In genomic region chr6:43593938-43594337, GRCh38 we compare ENCODE assay signal across 22 cellular contexts. TPM values are rescaled to one million over a fixed set of nuclear protein-coding genes. Genes with fewer than 3 reads are reported as not detected.
DNase-seq lines count a peak whose midpoint lies in the region; ATAC-seq, FAIRE-seq and TF ChIP-seq lines count a peak whose summit lies in the region.
"Had no signal": no experiment of that assay in that cellular context is flagged by ENCODE, and none has a peak within 500 bp of the region (broad histone marks: within the 10 kb centered on the region; RNA-seq: fewer than 3 reads in every experiment).

No MANE protein-coding gene starts in this region.

- peak; percentile 24 for DNase-seq in OCI-M1 (lab: John Stamatoyannopoulos, UW)
- no peak for DNase-seq in K562 (ENCODE audit: extremely low read depth in 1 of 4, low spot score in 3 of 4)
- DNase-seq in fibroblast of the aortic adventitia (ENCODE audit: low read depth): peak; percentile 37
- no peak for DNase-seq in GOT3 (lab: John Stamatoyannopoulos, UW)
- DNase-seq in SJCRH30: no peak
- DNase-seq in kidney tubule cell (ENCODE audit: low spot score): no peak
- DNase-seq: 8988T; ACHN; Caco-2; CD4-positive, CD25-positive, alpha-beta regulatory T cell; CD8-positive, alpha-beta T cell; DMS153; DND-41; H7; HCEC 1CT had no signal

- H3K9ac ChIP-seq in K562 (ENCODE audit: insufficient read depth in 1 of 2, low read depth in 2 of 2, low read length in 2 of 2): no peak overlapping the region
- H3K9ac ChIP-seq: BLaER1 had no signal

- POLR2A ChIA-PET in K562 (lab: Yijun Ruan, JAX): interaction anchor here (0.7 to 1.6 kb wide), 5 partner anchors 15 to 69 kb away, joined by 3 to 4 read pairs (median 3); partner anchors contain the start of gene XPO5

- no peak overlapping the region for H3K4me2 ChIP-seq in K562 (ENCODE audit: insufficient read depth, low read length)
- H3K4me2 ChIP-seq: A549, BLaER1 had no signal

- no peaks in the 10 kb centered on the region for H3K79me2 ChIP-seq in K562 (ENCODE audit: control insufficient read depth, insufficient read depth, low read length)

- ATAC-seq in K562: no peak
- ATAC-seq: A549; CD8-positive, alpha-beta T cell had no signal

- no peaks in the 10 kb centered on the region for H3K27me3 ChIP-seq in K562 (ENCODE audit: control insufficient read depth in 2 of 2, insufficient read depth in 2 of 2, low read length in 2 of 2)
- no peaks in the 10 kb centered on the region for H3K27me3 ChIP-seq in SJCRH30
- H3K27me3 ChIP-seq: BLaER1 had no signal

- H3K9me3 ChIP-seq in K562 (replicated peaks; ENCODE audit: control insufficient read depth, insufficient read depth, low read depth, low read length) (no peaks in the 10 kb centered on the region), SJCRH30 (replicated peaks) (no peaks in the 10 kb centered on the region)
- H3K9me3 ChIP-seq: A549, BLaER1, Caco-2 had no signal

- no TSS peak for BruUV-seq in K562 (replicated peaks; lab: Mats Ljungman, UMichigan)

- H3K9me1 ChIP-seq in K562 (ENCODE audit: control insufficient read depth, insufficient read depth, low read length): no peaks in the 10 kb centered on the region

- H3K36me3 ChIP-seq in K562 (ENCODE audit: control insufficient read depth, insufficient read depth, low read length) (peaks cover 70% of the 10 kb centered on the region), SJCRH30 (peaks cover 21% of the 10 kb centered on the region)

- no peak for TF ChIP-seq RAD21 in K562 (CRISPR knock-in tag; conservative IDR thresholded peaks at IDR 0.05 in 1 of 2, IDR thresholded peaks at IDR 0.05 in 1 of 2)

- TF ChIP-seq EP300 in K562 (IDR thresholded peaks at IDR 0.05; ENCODE audit: low read length): no peak

- intact Hi-C loops in K562 (cut with micrococcal nuclease): no loop called here

- H3K4me3 ChIP-seq in K562 (no peak overlapping the region), fibroblast of the aortic adventitia (ENCODE audit: low read depth, low read length) (no peak overlapping the region), SJCRH30 (no peak overlapping the region)
- H3K4me3 ChIP-seq: A549, BLaER1 had no signal

- no peak overlapping the region for H2AFZ ChIP-seq in K562 (ENCODE audit: low read depth, low read length)

- CTCF ChIA-PET in K562 (lab: Yijun Ruan, JAX; ENCODE audit: low intra/inter-chr PET ratio): no interaction called here

- in situ Hi-C loops in K562 (cut with MboI): no loop called here

- 63% methylated on average over 1 of the region's 1 CpG for WGBS in K562 (ENCODE audit: insufficient coverage, low coverage, missing lambda C conversion rate)

- no peaks in the 10 kb centered on the region for H4K20me1 ChIP-seq in K562 (replicated peaks; ENCODE audit: control insufficient read depth, insufficient read depth, low read length)

- no peak for TF ChIP-seq POLR2A in K562 (conservative IDR thresholded peaks at IDR 0.05)

- H3K27ac ChIP-seq in K562 (ENCODE audit: extremely low read depth, low read depth, low read length): no peak overlapping the region
- H3K27ac ChIP-seq in SJCRH30: no peak overlapping the region
- H3K27ac ChIP-seq: A549, BLaER1, C4-2B had no signal

- H3K4me1 ChIP-seq in K562 (replicated peaks in 1 of 2; ENCODE audit: control insufficient read depth in 2 of 2, insufficient read depth in 2 of 2, low read length in 2 of 2) (no peaks in the 10 kb centered on the region), SJCRH30 (no peaks in the 10 kb centered on the region)
- H3K4me1 ChIP-seq: A549, BLaER1, Caco-2 had no signal

- no peak for FAIRE-seq in K562 (lab: Jason Lieb, UNC)
- FAIRE-seq: A549, G401.6, GM12892, H1 had no signal

- TF ChIP-seq CTCF in K562 (IDR thresholded peaks at IDR 0.05 in 2 of 3, conservative IDR thresholded peaks at IDR 0.05 in 1 of 3; ENCODE audit: insufficient read depth in 2 of 3, low read depth in 1 of 3, low read length in 3 of 3): no peak
- no peak for TF ChIP-seq CTCF in fibroblast of the aortic adventitia (IDR thresholded peaks at IDR 0.05; ENCODE audit: insufficient read depth, low read length)

RNA-seq across cellular contexts. Expression of gene POLH, which starts 18.0 kb away (rescaled TPM):
- total RNA-seq in K562 (2011; cell fraction: chromatin; rRNA removed; ENCODE audit: low replicate concordance): 59.2 and 63.3 TPM in 2 replicates
- total RNA-seq in K562 (2011; cell fraction: nucleolus; rRNA removed): 35.1 and 36.9 TPM in 2 replicates
- 34.4 and 35.3 TPM in 2 replicates for total RNA-seq in K562 (2011; cell fraction: nucleoplasm; rRNA removed)
- 12.7 and 19.3 TPM in 2 replicates for total RNA-seq in K562 (2014; rRNA removed)
- total RNA-seq in K562 (2014; rRNA removed; fragmentation: Illumina TruSeq; extraction: Trizol): 23.0 and 23.5 TPM in 2 replicates
- 21.2 and 23.9 TPM in 2 replicates for total RNA-seq in K562 (2015; rRNA removed; fragmentation: Illumina TruSeq; extraction: Trizol)
- 31.4 and 31.8 TPM in 2 replicates for total RNA-seq in K562 (2021)
- 26.8 and 31.6 TPM in 2 replicates for polyA plus RNA-seq in K562 (2011; rRNA removed)
- polyA plus RNA-seq in K562 (2011; cell fraction: cytosol; rRNA removed): 11.3 and 17.3 TPM in 2 replicates
- polyA plus RNA-seq in K562 (2011; cell fraction: nucleus; rRNA removed): 18.0 and 21.1 TPM in 2 replicates
- 15.4 and 22.4 TPM in 2 replicates for polyA plus RNA-seq in K562 (2012)
- polyA plus RNA-seq in K562 (2014; fragmentation: Illumina TruSeq; extraction: Trizol): 16.2 and 20.6 TPM in 2 replicates
- 10 to 100 TPM in 1 of 2 experiments, 1 to 10 TPM in 1; 5.8 to 10.6 TPM for polyA plus RNA-seq in K562 (2014; fragmentation: Nextera tagmentation; extraction: Ambion mirVana)
- polyA plus RNA-seq in K562 (2014; rRNA removed): 11.4 and 14.7 TPM in 2 replicates
- polyA minus RNA-seq in K562 (2011; rRNA and poly(A)+ RNA removed): 88.7 and 99.1 TPM in 2 replicates
- 24.4 and 26.2 TPM in 2 replicates for polyA minus RNA-seq in K562 (2011; cell fraction: cytosol; rRNA and poly(A)+ RNA removed)
- polyA minus RNA-seq in K562 (2011; cell fraction: nucleus; rRNA and poly(A)+ RNA removed): 12.8 and 20.7 TPM in 2 replicates
- 12.4 and 30.6 TPM in 2 replicates for total RNA-seq in fibroblast of the aortic adventitia (ENCODE audit: low replicate concordance)
- 10.3 and 12.4 TPM in 2 replicates for total RNA-seq in SJCRH30 (2014; rRNA removed; shearing (Covaris generic))

RNA-seq across cellular contexts. Expression of gene XPO5, which starts 18.1 kb away (rescaled TPM):
- 429 and 472 TPM in 2 replicates for total RNA-seq in K562 (2011; cell fraction: chromatin; rRNA removed; ENCODE audit: low replicate concordance)
- 259 and 261 TPM in 2 replicates for total RNA-seq in K562 (2011; cell fraction: nucleolus; rRNA removed)
- total RNA-seq in K562 (2011; cell fraction: nucleoplasm; rRNA removed): 326 and 371 TPM in 2 replicates
- total RNA-seq in K562 (2014; rRNA removed) (91.6 and 102 TPM in 2 replicates), K562 (2014; rRNA removed; fragmentation: Illumina TruSeq; extraction: Trizol) (99.1 and 106 TPM in 2 replicates), K562 (2015; rRNA removed; fragmentation: Illumina TruSeq; extraction: Trizol) (95.4 and 97.1 TPM in 2 replicates), K562 (2021) (170 and 180 TPM in 2 replicates), fibroblast of the aortic adventitia (ENCODE audit: low replicate concordance) (17.6 and 29.0 TPM in 2 replicates)
- polyA plus RNA-seq in K562 (2011; rRNA removed) (145 and 166 TPM in 2 replicates), K562 (2014; fragmentation: Illumina TruSeq; extraction: Trizol) (105 and 130 TPM in 2 replicates), K562 (2014; fragmentation: Nextera tagmentation; extraction: Ambion mirVana) (10 to 100 TPM; 36.0 to 72.3 TPM), K562 (2014; rRNA removed) (101 TPM in 2 replicates)
- 110 and 161 TPM in 2 replicates for polyA plus RNA-seq in K562 (2011; cell fraction: cytosol; rRNA removed)
- 247 and 250 TPM in 2 replicates for polyA plus RNA-seq in K562 (2011; cell fraction: nucleus; rRNA removed)
- 76.8 and 101 TPM in 2 replicates for polyA plus RNA-seq in K562 (2012)
- polyA minus RNA-seq in K562 (2011; rRNA and poly(A)+ RNA removed): 186 and 262 TPM in 2 replicates
- 127 and 149 TPM in 2 replicates for polyA minus RNA-seq in K562 (2011; cell fraction: cytosol; rRNA and poly(A)+ RNA removed)
- polyA minus RNA-seq in K562 (2011; cell fraction: nucleus; rRNA and poly(A)+ RNA removed): 121 and 146 TPM in 2 replicates
- 75.1 and 88.6 TPM in 2 replicates for total RNA-seq in SJCRH30 (2014; rRNA removed; shearing (Covaris generic))

RNA-seq across cellular contexts. Expression of gene GTPBP2, which starts 35.1 kb away (rescaled TPM):
- total RNA-seq in K562 (2011; cell fraction: chromatin; rRNA removed; ENCODE audit: low replicate concordance): 558 and 907 TPM in 2 replicates
- 446 and 460 TPM in 2 replicates for total RNA-seq in K562 (2011; cell fraction: nucleolus; rRNA removed)
- total RNA-seq in K562 (2011; cell fraction: nucleoplasm; rRNA removed): 547 and 636 TPM in 2 replicates
- 111 and 127 TPM in 2 replicates for total RNA-seq in K562 (2014; rRNA removed)
- 92.5 and 99.4 TPM in 2 replicates for total RNA-seq in K562 (2014; rRNA removed; fragmentation: Illumina TruSeq; extraction: Trizol)
- 68.8 and 71.1 TPM in 2 replicates for total RNA-seq in K562 (2015; rRNA removed; fragmentation: Illumina TruSeq; extraction: Trizol)
- total RNA-seq in K562 (2021): 121 and 162 TPM in 2 replicates
- polyA plus RNA-seq in K562 (2011; rRNA removed): 184 and 259 TPM in 2 replicates
- 167 and 217 TPM in 2 replicates for polyA plus RNA-seq in K562 (2011; cell fraction: cytosol; rRNA removed)
- 1,016 and 1,080 TPM in 2 replicates for polyA plus RNA-seq in K562 (2011; cell fraction: nucleus; rRNA removed)
- polyA plus RNA-seq in K562 (2012): 101 and 429 TPM in 2 replicates
- 162 and 169 TPM in 2 replicates for polyA plus RNA-seq in K562 (2014; fragmentation: Illumina TruSeq; extraction: Trizol)
- 10 to 100 TPM; 48.4 to 60.9 TPM for polyA plus RNA-seq in K562 (2014; fragmentation: Nextera tagmentation; extraction: Ambion mirVana)
- polyA plus RNA-seq in K562 (2014; rRNA removed): 171 and 196 TPM in 2 replicates
- polyA minus RNA-seq in K562 (2011; rRNA and poly(A)+ RNA removed): 87.3 and 97.4 TPM in 2 replicates
- 46.5 and 62.7 TPM in 2 replicates for polyA minus RNA-seq in K562 (2011; cell fraction: cytosol; rRNA and poly(A)+ RNA removed)
- 121 and 183 TPM in 2 replicates for polyA minus RNA-seq in K562 (2011; cell fraction: nucleus; rRNA and poly(A)+ RNA removed)
- total RNA-seq in fibroblast of the aortic adventitia (ENCODE audit: low replicate concordance): 32.5 and 61.2 TPM in 2 replicates
- 43.4 and 58.1 TPM in 2 replicates for total RNA-seq in SJCRH30 (2014; rRNA removed; shearing (Covaris generic))

RNA-seq across cellular contexts. Expression of gene MAD2L1BP, which starts 41.7 kb away (rescaled TPM):
- 89.9 and 155 TPM in 2 replicates for total RNA-seq in K562 (2011; cell fraction: chromatin; rRNA removed; ENCODE audit: low replicate concordance)
- 95.9 and 115 TPM in 2 replicates for total RNA-seq in K562 (2011; cell fraction: nucleolus; rRNA removed)
- total RNA-seq in K562 (2011; cell fraction: nucleoplasm; rRNA removed): 87.8 and 100 TPM in 2 replicates
- total RNA-seq in K562 (2014; rRNA removed) (69.7 and 78.1 TPM in 2 replicates), K562 (2014; rRNA removed; fragmentation: Illumina TruSeq; extraction: Trizol) (73.8 and 76.7 TPM in 2 replicates), K562 (2015; rRNA removed; fragmentation: Illumina TruSeq; extraction: Trizol) (73.2 and 75.1 TPM in 2 replicates), K562 (2021) (71.5 and 77.4 TPM in 2 replicates), fibroblast of the aortic adventitia (ENCODE audit: low replicate concordance) (8.3 and 20.6 TPM in 2 replicates)
- polyA plus RNA-seq in K562 (2011; rRNA removed) (120 TPM in 2 replicates), K562 (2014; fragmentation: Illumina TruSeq; extraction: Trizol) (113 and 116 TPM in 2 replicates), K562 (2014; fragmentation: Nextera tagmentation; extraction: Ambion mirVana) (100 to 1,000 TPM; 241 to 321 TPM), K562 (2014; rRNA removed) (102 and 111 TPM in 2 replicates)
- polyA plus RNA-seq in K562 (2011; cell fraction: cytosol; rRNA removed): 173 and 183 TPM in 2 replicates
- polyA plus RNA-seq in K562 (2011; cell fraction: nucleus; rRNA removed): 62.0 and 78.0 TPM in 2 replicates
- 49.6 and 65.4 TPM in 2 replicates for polyA plus RNA-seq in K562 (2012)
- polyA minus RNA-seq in K562 (2011; rRNA and poly(A)+ RNA removed): 73.9 and 74.5 TPM in 2 replicates
- 33.5 and 38.0 TPM in 2 replicates for polyA minus RNA-seq in K562 (2011; cell fraction: cytosol; rRNA and poly(A)+ RNA removed)
- polyA minus RNA-seq in K562 (2011; cell fraction: nucleus; rRNA and poly(A)+ RNA removed): 18.2 and 39.4 TPM in 2 replicates
- 28.0 and 34.4 TPM in 2 replicates for total RNA-seq in SJCRH30 (2014; rRNA removed; shearing (Covaris generic))

RNA-seq across cellular contexts. Expression of gene RSPH9, which starts 50.9 kb away (rescaled TPM):
- total RNA-seq in K562 (2011; cell fraction: chromatin; rRNA removed; ENCODE audit: low replicate concordance): 0.32 TPM in 1 of 2 replicates, not detected in the other
- 0.17 TPM in 1 of 2 replicates, not detected in the other for total RNA-seq in K562 (2011; cell fraction: nucleolus; rRNA removed)
- 0.22 and 0.38 TPM in 2 replicates for total RNA-seq in K562 (2011; cell fraction: nucleoplasm; rRNA removed)
- 0.05 TPM in 1 of 2 replicates, not detected in the other for total RNA-seq in K562 (2014; rRNA removed)
- not detected in 2 replicates for total RNA-seq in K562 (2014; rRNA removed; fragmentation: Illumina TruSeq; extraction: Trizol)
- total RNA-seq in K562 (2015; rRNA removed; fragmentation: Illumina TruSeq; extraction: Trizol): not detected in 2 replicates
- not detected in 2 replicates for total RNA-seq in K562 (2021)
- polyA plus RNA-seq in K562 (2011; rRNA removed): 0.04 TPM in 1 of 2 replicates, not detected in the other
- polyA plus RNA-seq in K562 (2011; cell fraction: cytosol; rRNA removed): not detected in 2 replicates
- 0.04 TPM in 1 of 2 replicates, not detected in the other for polyA plus RNA-seq in K562 (2011; cell fraction: nucleus; rRNA removed)
- polyA plus RNA-seq in K562 (2012): 0.40 and 0.49 TPM in 2 replicates
- polyA plus RNA-seq in K562 (2014; fragmentation: Illumina TruSeq; extraction: Trizol): not detected in 2 replicates
- polyA plus RNA-seq in K562 (2014; fragmentation: Nextera tagmentation; extraction: Ambion mirVana): under 1 TPM; 0.39 to 0.60 TPM
- not detected in 2 replicates for polyA plus RNA-seq in K562 (2014; rRNA removed)
- 0.11 and 0.15 TPM in 2 replicates for polyA minus RNA-seq in K562 (2011; rRNA and poly(A)+ RNA removed)
- polyA minus RNA-seq in K562 (2011; cell fraction: cytosol; rRNA and poly(A)+ RNA removed): not detected in 2 replicates
- 0.22 TPM in 1 of 2 replicates, not detected in the other for polyA minus RNA-seq in K562 (2011; cell fraction: nucleus; rRNA and poly(A)+ RNA removed)
- 0.18 and 0.57 TPM in 2 replicates for total RNA-seq in fibroblast of the aortic adventitia (ENCODE audit: low replicate concordance)
- total RNA-seq in SJCRH30 (2014; rRNA removed; shearing (Covaris generic)): not detected in 2 replicates
- total RNA-seq: B cell; Caco-2; CD8-positive, alpha-beta T cell had no signal

Comparison
In these comparisons a context has a peak if more than half of its experiments do, and no peak if none do; other contexts are left out.
1. DNase-seq: peak in OCI-M1 (single experiment) and fibroblast of the aortic adventitia (single experiment); none in K562 (0 of 4), GOT3 (single experiment), SJCRH30 (0 of 2) and kidney tubule cell (single experiment).